Comparison of ENCODE assay signal across 1 cellular context in genomic region chr5:74322944-74323343, GRCh38.
TF ChIP-seq lines count a peak whose summit lies in the region.

No MANE protein-coding gene starts in this region.

TF ChIP-seq in neural cell, 6 proteins besides CTCF, POLR2A, EP300 and RAD21:
- TF ChIP-seq, protein P1, sequence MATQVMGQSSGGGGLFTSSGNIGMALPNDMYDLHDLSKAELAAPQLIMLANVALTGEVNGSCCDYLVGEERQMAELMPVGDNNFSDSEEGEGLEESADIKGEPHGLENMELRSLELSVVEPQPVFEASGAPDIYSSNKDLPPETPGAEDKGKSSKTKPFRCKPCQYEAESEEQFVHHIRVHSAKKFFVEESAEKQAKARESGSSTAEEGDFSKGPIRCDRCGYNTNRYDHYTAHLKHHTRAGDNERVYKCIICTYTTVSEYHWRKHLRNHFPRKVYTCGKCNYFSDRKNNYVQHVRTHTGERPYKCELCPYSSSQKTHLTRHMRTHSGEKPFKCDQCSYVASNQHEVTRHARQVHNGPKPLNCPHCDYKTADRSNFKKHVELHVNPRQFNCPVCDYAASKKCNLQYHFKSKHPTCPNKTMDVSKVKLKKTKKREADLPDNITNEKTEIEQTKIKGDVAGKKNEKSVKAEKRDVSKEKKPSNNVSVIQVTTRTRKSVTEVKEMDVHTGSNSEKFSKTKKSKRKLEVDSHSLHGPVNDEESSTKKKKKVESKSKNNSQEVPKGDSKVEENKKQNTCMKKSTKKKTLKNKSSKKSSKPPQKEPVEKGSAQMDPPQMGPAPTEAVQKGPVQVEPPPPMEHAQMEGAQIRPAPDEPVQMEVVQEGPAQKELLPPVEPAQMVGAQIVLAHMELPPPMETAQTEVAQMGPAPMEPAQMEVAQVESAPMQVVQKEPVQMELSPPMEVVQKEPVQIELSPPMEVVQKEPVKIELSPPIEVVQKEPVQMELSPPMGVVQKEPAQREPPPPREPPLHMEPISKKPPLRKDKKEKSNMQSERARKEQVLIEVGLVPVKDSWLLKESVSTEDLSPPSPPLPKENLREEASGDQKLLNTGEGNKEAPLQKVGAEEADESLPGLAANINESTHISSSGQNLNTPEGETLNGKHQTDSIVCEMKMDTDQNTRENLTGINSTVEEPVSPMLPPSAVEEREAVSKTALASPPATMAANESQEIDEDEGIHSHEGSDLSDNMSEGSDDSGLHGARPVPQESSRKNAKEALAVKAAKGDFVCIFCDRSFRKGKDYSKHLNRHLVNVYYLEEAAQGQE (IDR thresholded peaks at IDR 0.05; ENCODE audit: borderline replicate concordance), result no peak
- no peak for TF ChIP-seq EZH2 (IDR thresholded peaks at IDR 0.05; ENCODE audit: borderline replicate concordance, insufficient read depth, low read length, poor library complexity, severe bottlenecking)
- TF ChIP-seq TAF1 (IDR thresholded peaks at IDR 0.05; ENCODE audit: low read depth), result no peak
- no peak for TF ChIP-seq SMC3 (conservative IDR thresholded peaks at IDR 0.05; ENCODE audit: poor library complexity)
- TF ChIP-seq MXI1 (conservative IDR thresholded peaks at IDR 0.05; ENCODE audit: poor library complexity, severe bottlenecking), result no peak
- TF ChIP-seq POLR2AphosphoS5 (IDR thresholded peaks at IDR 0.05), result no peak
